Comparison of ENCODE assay signal across 8 cellular contexts in genomic region chr5:31824886-31825774, GRCh38.
DNase-seq lines count a peak whose midpoint lies in the region; ATAC-seq and TF ChIP-seq lines count a peak whose summit lies in the region.

No MANE protein-coding gene starts in this region.

- CTCF ChIA-PET in HCT116 (lab: Charles Lee) = interaction anchor here (0.9 to 5.1 kb wide), 14 partner anchors 11 to 765 kb away, joined by 3 to 51 read pairs (median 3); no protein-coding TSS in a partner anchor

- POLR2A ChIA-PET in HCT116 (lab: Charles Lee) = interaction anchor here (0.6 kb wide), 1 partner anchor 290 kb away, joined by 4 read pairs; no protein-coding TSS in a partner anchor

- no peak overlapping the region for H3K4me2 ChIP-seq in HCT116 (ENCODE audit: low read length)

- no TSS peak for BruUV-seq in HCT116 (replicated peaks; lab: Mats Ljungman, UMichigan)

- H3K9me3 Mint-ChIP-seq in activated CD4-positive, alpha-beta T cell treated with anti-CD3 and anti-CD28 coated beads, Interleukin-2, amount 10 ng/mL, durations not matched to agents 24 days and 14 days = no peaks in the 10 kb centered on the region
- peaks cover 4% of the 10 kb centered on the region for H3K9me3 Mint-ChIP-seq in type B pancreatic cell

- H3K9me2 ChIP-seq in HCT116 (ENCODE audit: insufficient read depth) = no peaks in the 10 kb centered on the region

- TF ChIP-seq POLR2A in HCT116 (IDR thresholded peaks at IDR 0.05; ENCODE audit: borderline replicate concordance, extremely low read depth, insufficient read depth, insufficient read length) = no peak

- ATAC-seq in HCT116 (peak; percentile 93), HG02973 (IDR thresholded peaks at IDR 0.05; ENCODE audit: unreplicated experiment) (no peak)

- no peaks in the 10 kb centered on the region for H4K20me1 ChIP-seq in HCT116 (ENCODE audit: insufficient read depth)

- H3K4me1 ChIP-seq in HCT116 (ENCODE audit: control insufficient read depth in 1 of 2, insufficient read depth in 2 of 2, low read length in 2 of 2) = no peaks in the 10 kb centered on the region

- no peaks in the 10 kb centered on the region for H3K27me3 ChIP-seq in HCT116 (ENCODE audit: insufficient read depth, low read length)

- H3K27ac Mint-ChIP-seq in activated CD4-positive, alpha-beta T cell treated with anti-CD3 and anti-CD28 coated beads, Interleukin-2, amount 10 ng/mL, durations not matched to agents 24 days and 14 days = no peak overlapping the region
- H3K27ac Mint-ChIP-seq in type B pancreatic cell = no peak overlapping the region

- H3K36me3 Mint-ChIP-seq in activated CD4-positive, alpha-beta T cell treated with anti-CD3 and anti-CD28 coated beads, Interleukin-2, amount 10 ng/mL, durations not matched to agents 24 days and 14 days (ENCODE audit: low read depth) = no peaks in the 10 kb centered on the region
- H3K36me3 Mint-ChIP-seq in type B pancreatic cell = no peaks in the 10 kb centered on the region

- intact Hi-C loops in HCT116 (cut with micrococcal nuclease) = loop anchor here (1.0 to 10.0 kb wide), 4 partner anchors 251 to 790 kb away; no protein-coding TSS in a partner anchor
- intact Hi-C loops in activated CD4-positive, alpha-beta T cell treated with anti-CD3 and anti-CD28 coated beads, Interleukin-2, amount 10 ng/mL, durations not matched to agents 24 days and 14 days (cut with micrococcal nuclease) = loop anchor here (1.0 to 5.0 kb wide), 2 partner anchors 251 to 267 kb away; no protein-coding TSS in a partner anchor

- no peaks in the 10 kb centered on the region for H3K79me2 ChIP-seq in HCT116 (ENCODE audit: insufficient read depth, low read length)

- H3K4me3 ChIP-seq in HCT116 (replicated peaks in 1 of 2; ENCODE audit: low read depth in 1 of 2, low read length in 2 of 2) = no peak overlapping the region

- peak; percentile 70 to 81 (median 73) for TF ChIP-seq CTCF in HCT116 (IDR thresholded peaks at IDR 0.05 in 2 of 3, conservative IDR thresholded peaks at IDR 0.05 in 1 of 3; ENCODE audit: borderline replicate concordance in 1 of 3, insufficient read depth in 1 of 3, low read depth in 2 of 3, low read length in 2 of 3)
- peak; percentile 82 for TF ChIP-seq CTCF in type B pancreatic cell (conservative IDR thresholded peaks at IDR 0.05)

- no peak overlapping the region for H3K4me3 Mint-ChIP-seq in activated CD4-positive, alpha-beta T cell treated with anti-CD3 and anti-CD28 coated beads, Interleukin-2, amount 10 ng/mL, durations not matched to agents 24 days and 14 days
- H3K4me3 Mint-ChIP-seq in type B pancreatic cell = no peak overlapping the region

- H2AFZ ChIP-seq in HCT116 (ENCODE audit: low read depth, low read length, poor library complexity, severe bottlenecking) = peak overlapping the region; percentile 66

- no peaks in the 10 kb centered on the region for H3K9me3 ChIP-seq in HCT116 (ENCODE audit: control insufficient read depth in 1 of 2, insufficient read depth in 1 of 2, low read depth in 1 of 2, low read length in 2 of 2)

- no peaks in the 10 kb centered on the region for H3K4me1 Mint-ChIP-seq in activated CD4-positive, alpha-beta T cell treated with anti-CD3 and anti-CD28 coated beads, Interleukin-2, amount 10 ng/mL, durations not matched to agents 24 days and 14 days
- no peaks in the 10 kb centered on the region for H3K4me1 Mint-ChIP-seq in type B pancreatic cell (ENCODE audit: unreplicated experiment)

- peaks cover 2% of the 10 kb centered on the region for H3K27me3 Mint-ChIP-seq in activated CD4-positive, alpha-beta T cell treated with anti-CD3 and anti-CD28 coated beads, Interleukin-2, amount 10 ng/mL, durations not matched to agents 24 days and 14 days
- peaks cover 2% of the 10 kb centered on the region for H3K27me3 Mint-ChIP-seq in type B pancreatic cell

- RAD21 ChIA-PET in HCT116 (lab: Charles Lee; ENCODE audit: low non-redundant PET in 1 of 2, low total read pairs in 2 of 2, uncharacterized antibody in 2 of 2, unreplicated experiment in 2 of 2) = interaction anchor here (0.6 to 1.4 kb wide), 4 partner anchors 252 to 268 kb away, joined by 4 to 5 read pairs (median 4); no protein-coding TSS in a partner anchor

- H3K27ac ChIP-seq in HCT116 (ENCODE audit: low read depth, low read length) = no peak overlapping the region

- no peaks in the 10 kb centered on the region for H3K36me3 ChIP-seq in HCT116 (ENCODE audit: control insufficient read depth in 1 of 2, insufficient read depth in 2 of 2, low read length in 2 of 2)

- H3K9ac ChIP-seq in HCT116 (ENCODE audit: low read length) = no peak overlapping the region

- peak; percentile 87 for TF ChIP-seq RAD21 in HCT116 (IDR thresholded peaks at IDR 0.05; ENCODE audit: low read depth)

- DNase-seq in DMS 273 (lab: John Stamatoyannopoulos, UW; ENCODE audit: unreplicated experiment) (peak; percentile 83), HCT116 (ENCODE audit: low read depth, low spot score) (peak; percentile 61), NCI-H2227 (lab: John Stamatoyannopoulos, UW; ENCODE audit: unreplicated experiment) (peak; percentile 58), epidermal melanocyte (ENCODE audit: insufficient read length, low spot score) (peak; percentile 31), mucosa of gallbladder (ENCODE audit: low spot score) (peak; percentile 43), type B pancreatic cell (ENCODE audit: extremely low spot score, unreplicated experiment) (no peak)
- DNase-seq in activated CD4-positive, alpha-beta T cell treated with anti-CD3 and anti-CD28 coated beads, Interleukin-2, amount 10 ng/mL, durations not matched to agents 24 days and 14 days = peak; percentile 83

TF ChIP-seq in HCT116, 20 proteins besides CTCF, POLR2A, EP300 and RAD21:
- no peak for TF ChIP-seq EZH2phosphoT487 (IDR thresholded peaks at IDR 0.05; ENCODE audit: borderline replicate concordance)
- TF ChIP-seq TCF7L2 (IDR thresholded peaks at IDR 0.05; ENCODE audit: borderline replicate concordance, extremely low read depth, insufficient read depth, insufficient read length) = no peak
- no peak for TF ChIP-seq CEBPB (IDR thresholded peaks at IDR 0.05; ENCODE audit: low read depth)
- no peak for TF ChIP-seq SRF (IDR thresholded peaks at IDR 0.05; ENCODE audit: low read depth)
- TF ChIP-seq FOSL1 (IDR thresholded peaks at IDR 0.05; ENCODE audit: low read depth) = no peak
- TF ChIP-seq ATF3 (IDR thresholded peaks at IDR 0.05) = no peak
TF ChIP-seq in HCT116: peak in this region for 0.
